18 cellular contexts compared by ENCODE assay signal in genomic region chr2:200593905-200594304, GRCh38. TPM values are rescaled to one million over a fixed set of nuclear protein-coding genes. Genes with fewer than 3 reads are reported as not detected.
A peak's percentile ranks its signal among the peaks of the same experiment; 100 is the strongest.
DNase-seq lines count a peak whose midpoint lies in the region; ATAC-seq and TF ChIP-seq lines count a peak whose summit lies in the region.
"Had no signal": no experiment of that assay in that cellular context is flagged by ENCODE, and none has a peak within 500 bp of the region (broad histone marks: within the 10 kb centered on the region; RNA-seq: fewer than 3 reads in every experiment).

No MANE protein-coding gene starts in this region.

- H3K27me3 ChIP-seq in right lobe of liver = no peaks in the 10 kb centered on the region
- no peaks in the 10 kb centered on the region for H3K27me3 ChIP-seq in SJCRH30

- H3K36me3 ChIP-seq in right lobe of liver (peaks cover 0 to 72% (median 27%) of the 10 kb centered on the region in 4 donors), SJCRH30 (no peaks in the 10 kb centered on the region)

- H3K4me3 ChIP-seq in right lobe of liver = no peak overlapping the region
- H3K4me3 ChIP-seq in SJCRH30 = no peak overlapping the region
- H3K4me3 ChIP-seq: GM12878, GM23248 had no signal

- intact Hi-C loops in right lobe of liver (cut with DNase I) = no loop called here

- no CpG with 5 or more reads among the region's 1 CpG for WGBS in right lobe of liver (ENCODE audit: insufficient coverage, low coverage, low lambda C conversion rate, missing lambda C conversion rate)

- peak; percentile 37 for DNase-seq in EH (ENCODE audit: low read depth)
- DNase-seq in M059J (ENCODE audit: low read depth) = peak; percentile 58
- DNase-seq in right lobe of liver = no peak
- no peak for DNase-seq in DMS53 treated with DMSO at 0.1 percent for 48 hours (lab: John Stamatoyannopoulos, UW; ENCODE audit: unreplicated experiment)
- no peak for DNase-seq in NCI-H2107 treated with DMSO at 0.1 percent for 48 hours (lab: John Stamatoyannopoulos, UW; ENCODE audit: unreplicated experiment)
- no peak for DNase-seq in SJCRH30
- DNase-seq: C1 segment of cervical spinal cord; Calu3; CD4-positive, alpha-beta T cell; DND-41; GM23248 had no signal

- no peak for TF ChIP-seq POLR2A in right lobe of liver (IDR thresholded peaks at IDR 0.05)

- ATAC-seq in right lobe of liver (no peak), GM18868 (IDR thresholded peaks at IDR 0.05; ENCODE audit: unreplicated experiment) (no peak)
- ATAC-seq: GM12878, HCT116 had no signal

- TF ChIP-seq CTCF in VCaP (conservative IDR thresholded peaks at IDR 0.05) (no peak), right lobe of liver (IDR thresholded peaks at IDR 0.05) (no peak)

- H3K27ac ChIP-seq in VCaP = peak overlapping the region; percentile 95; the same call in 1 of the 2 replicates
- H3K27ac ChIP-seq in right lobe of liver = peak overlapping the region in 2 of 3 donors; percentile 3 to 96
- no peak overlapping the region for H3K27ac ChIP-seq in SJCRH30
- H3K27ac ChIP-seq: GM23248 had no signal

- H3K4me1 ChIP-seq in right lobe of liver (peaks cover 0 to 74% (median 28%) of the 10 kb centered on the region in 4 donors), SJCRH30 (peaks cover 4% of the 10 kb centered on the region; the same call in 1 of the 2 replicates)

- H3K9me3 ChIP-seq in right lobe of liver (no peaks in the 10 kb centered on the region), SJCRH30 (replicated peaks) (no peaks in the 10 kb centered on the region)

RNA-seq across cellular contexts. Expression of gene AOX1, which starts 8.1 kb away (rescaled TPM):
- 18.7 and 46.3 TPM in 2 replicates for total RNA-seq in M059J (2014; rRNA removed; shearing (Covaris generic))
- total RNA-seq in right lobe of liver = 1,000 to 10,000 TPM in 3 of 6 experiments, 100 to 1,000 TPM in 3; 524 to 1,747 (median 931) TPM
- 0.23 and 0.57 TPM in 2 replicates for total RNA-seq in SJCRH30 (2014; rRNA removed; shearing (Covaris generic))
- total RNA-seq: B cell; CD4-positive, alpha-beta T cell; G401; HT-29 had no signal

Comparison
In these comparisons a context has a peak if more than half of its experiments do, and no peak if none do; other contexts are left out.
1. DNase-seq: peak in EH (single experiment) and M059J (single experiment); none in right lobe of liver (0 of 3), DMS53 treated with DMSO at 0.1 percent for 48 hours (single experiment), NCI-H2107 treated with DMSO at 0.1 percent for 48 hours (single experiment) and SJCRH30 (0 of 2).
2. RNA of gene AOX1, which starts 8.1 kb away (total RNA-seq): 524 to 1,747 TPM in right lobe of liver; 18.7 to 46.3 TPM in M059J and 0.23 to 0.57 TPM in SJCRH30; every median in the first group is over 10 times any median in the second.